In the genomic region with DNA sequence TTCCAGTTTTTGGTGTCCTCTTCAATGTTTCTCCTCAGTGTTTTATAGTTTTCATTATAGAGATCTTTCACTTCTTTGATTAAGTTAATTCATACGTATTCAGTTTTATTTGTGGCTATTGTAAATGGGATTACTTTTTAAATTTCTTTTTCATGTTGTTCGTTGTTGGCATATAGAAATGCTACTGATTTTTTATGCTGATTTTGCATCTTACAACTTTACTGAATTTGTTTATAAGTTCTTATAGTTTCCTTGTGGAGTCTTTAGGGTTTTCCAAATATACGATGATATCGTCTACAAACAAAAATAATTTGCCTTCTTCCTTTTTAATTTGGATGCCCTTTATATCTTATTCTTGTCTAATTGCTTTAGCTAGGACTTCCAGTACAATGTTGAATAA, we compare ENCODE assay signal across 33 cellular contexts. TPM values are rescaled to one million over a fixed set of nuclear protein-coding genes. Genes with fewer than 3 reads are reported as not detected.
"Had no signal": no experiment of that assay in that cellular context is flagged by ENCODE, and none has a peak within 500 bp of the region (broad histone marks: within the 10 kb centered on the region; RNA-seq: fewer than 3 reads in every experiment).

No MANE protein-coding gene starts in this region.

- FAIRE-seq: endometrium, islet of Langerhans, keratinocyte had no signal

- H3K36me3 ChIP-seq: colonic mucosa, esophagus squamous epithelium, gastrocnemius medialis, heart right ventricle, left lung, lower lobe of right lung had no signal

- ATAC-seq: effector memory CD8-positive, alpha-beta T cell; esophagus mucosa; gastrocnemius medialis; heart right ventricle; left cardiac atrium; left lung; left ventricle myocardium superior; lower lobe of right lung; mucosa of descending colon had no signal

- H3K4me1 ChIP-seq: colonic mucosa had no signal

- H3K36me3 Mint-ChIP-seq: mesothelial cell of epicardium had no signal

- H3K4me1 Mint-ChIP-seq: naive B cell had no signal

- H3K9me3 Mint-ChIP-seq: dendritic cell treated with granulocyte-macrophage colony-stimulating factor and Interleukin-4, amounts not matched to agents 40 ng/mL and 50 ng/mL, for 4 days; effector memory CD8-positive, alpha-beta T cell had no signal

- H3K27me3 ChIP-seq: colonic mucosa, esophagus squamous epithelium, gastrocnemius medialis, heart right ventricle, left lung had no signal

- H3K27ac Mint-ChIP-seq: dendritic cell treated with granulocyte-macrophage colony-stimulating factor and Interleukin-4, amounts not matched to agents 40 ng/mL and 50 ng/mL, for 4 days; effector memory CD8-positive, alpha-beta T cell; endodermal cell; mesothelial cell of epicardium; naive B cell had no signal

- DNase-seq: colonic mucosa; cortex of kidney; effector CD8-positive, alpha-beta T cell; effector memory CD8-positive, alpha-beta T cell; endodermal cell; erythroblast; esophagus squamous epithelium; foreskin fibroblast; foreskin melanocyte; gastrocnemius medialis; glutamatergic neuron; heart right ventricle; hippocampal formation; left cardiac atrium; left lung; left ventricle myocardium superior; lower lobe of right lung; mesenchymal stem cell; mucosa of descending colon; naive B cell had no signal

- H3K4me3 Mint-ChIP-seq: dendritic cell treated with granulocyte-macrophage colony-stimulating factor and Interleukin-4, amounts not matched to agents 40 ng/mL and 50 ng/mL, for 4 days; effector memory CD8-positive, alpha-beta T cell; endodermal cell; mesothelial cell of epicardium; naive B cell had no signal

- H3K27ac ChIP-seq: colonic mucosa, epithelial cell of prostate, esophagus squamous epithelium, gastrocnemius medialis, heart right ventricle, left lung, lower lobe of right lung had no signal

- H3K27me3 Mint-ChIP-seq: dendritic cell treated with granulocyte-macrophage colony-stimulating factor and Interleukin-4, amounts not matched to agents 40 ng/mL and 50 ng/mL, for 4 days had no signal

- H3K4me3 ChIP-seq: colonic mucosa, esophagus squamous epithelium, gastrocnemius medialis, heart right ventricle, left lung, lower lobe of right lung, mucosa of descending colon had no signal

- H3K9me3 ChIP-seq: colonic mucosa, esophagus squamous epithelium, gastrocnemius medialis, left lung, lower lobe of right lung, mucosa of descending colon had no signal

RNA-seq across cellular contexts. Expression of a gene that starts 9.7 kb away (rescaled TPM):
- total RNA-seq: colonic mucosa, dermis microvascular lymphatic vessel endothelial cell, endodermal cell, glomerular endothelial cell, kidney epithelial cell, left cardiac atrium, left lung, left ventricle myocardium superior, lower lobe of right lung, lung microvascular endothelial cell, mesenteric fat pad, mucosa of descending colon, myocyte had no signal

RNA-seq across cellular contexts. Expression of a gene that starts 13.5 kb away (rescaled TPM):
- total RNA-seq: glomerular endothelial cell, kidney epithelial cell had no signal
